ENCODE assay signal across 22 cellular contexts in genomic region chr6:3625161-3625979, GRCh38.
DNase-seq lines count a peak whose midpoint lies in the region; ATAC-seq, FAIRE-seq and TF ChIP-seq lines count a peak whose summit lies in the region.
"Had no signal": no experiment of that assay in that cellular context is flagged by ENCODE, and none has a peak within 500 bp of the region (broad histone marks: within the 10 kb centered on the region; RNA-seq: fewer than 3 reads in every experiment).

No MANE protein-coding gene starts in this region.

- no peak overlapping the region for H3K27ac ChIP-seq in HEK293 (ENCODE audit: extremely low read depth, low read depth, low read length)
- H3K27ac ChIP-seq: GM23248, HL-60, psoas muscle, skin epidermis, testis had no signal

- H3K9me3 ChIP-seq in HEK293 (ENCODE audit: control insufficient read depth, insufficient read depth, low read depth, low read length): no peaks in the 10 kb centered on the region
- H3K9me3 ChIP-seq: psoas muscle, testis had no signal

- peaks cover 9% of the 10 kb centered on the region for H3K27me3 ChIP-seq in bronchial epithelial cell (ENCODE audit: control insufficient read depth, insufficient read depth, low read length)
- H3K27me3 ChIP-seq: testis had no signal

- peak; percentile 60 for FAIRE-seq in bronchial epithelial cell (lab: Jason Lieb, UNC)
- FAIRE-seq: frontal cortex had no signal

- DNase-seq in ELF-1 (ENCODE audit: low read depth, low spot score) (peak; percentile 38), bronchial epithelial cell (ENCODE audit: low read depth) (no peak), occipital lobe (lab: John Stamatoyannopoulos, UW) (peak; percentile 26), NCI-H510A (lab: John Stamatoyannopoulos, UW) (no peak), HCEC 1CT (no peak)
- DNase-seq: activated naive CD4-positive, alpha-beta T cell treated with anti-CD3 and anti-CD28 coated beads, Interleukin-2, amount 50 U/mL, for 16 hours; DMS53; GM23248; hippocampal formation; NCI-H1417 treated with DMSO at 0.1 percent for 48 hours; NCI-H526 treated with DMSO at 0.1 percent for 48 hours; PC-3; psoas muscle; SHP77 treated with DMSO at 0.1 percent for 48 hours; stimulated activated naive B cell treated with anti-CD40 and anti-IgM and Interleukin-4, amounts not matched to agents 10 μg/mL and 1 μg/mL and 100 μg/mL, for 72 hours; testis had no signal

- CTCF ChIA-PET in HEK293 (lab: Yijun Ruan, JAX): interaction anchor here (0.7 to 1.2 kb wide), 4 partner anchors 10 to 82 kb away, joined by 3 to 4 read pairs (median 3); no protein-coding TSS in a partner anchor

- POLR2A ChIA-PET in HEK293 (lab: Yijun Ruan, JAX): no interaction called here

- TF ChIP-seq CTCF in HEK293 (tag by site-specific recombination; IDR thresholded peaks at IDR 0.05) (no peak), bronchial epithelial cell (IDR thresholded peaks at IDR 0.05; ENCODE audit: insufficient read depth, low read length, severe bottlenecking) (no peak)

- no peak for ATAC-seq in GM21737 (IDR thresholded peaks at IDR 0.05; ENCODE audit: unreplicated experiment)
- ATAC-seq: CD8-positive, alpha-beta T cell; PC-3; psoas muscle; stimulated activated naive B cell treated with anti-CD40 and anti-IgM and Interleukin-4, amounts not matched to agents 10 μg/mL and 1 μg/mL and 100 μg/mL, for 72 hours had no signal

- no peak overlapping the region for H3K4me3 ChIP-seq in HEK293 (ENCODE audit: low read depth, low read length)
- H3K4me3 ChIP-seq in bronchial epithelial cell (ENCODE audit: low read depth, low read length): no peak overlapping the region
- H3K4me3 ChIP-seq: GM23248, psoas muscle, skin epidermis, testis had no signal

- H3K4me1 ChIP-seq in HEK293 (ENCODE audit: control insufficient read depth, insufficient read depth, low read length): no peaks in the 10 kb centered on the region
- H3K4me1 ChIP-seq: psoas muscle, testis had no signal

- H3K36me3 ChIP-seq in HEK293 (ENCODE audit: control insufficient read depth in 2 of 2, insufficient read depth in 1 of 2, low read length in 2 of 2) (no peaks in the 10 kb centered on the region), bronchial epithelial cell (ENCODE audit: control insufficient read depth, insufficient read depth, low read length) (no peaks in the 10 kb centered on the region)

TF ChIP-seq in HEK293, 187 proteins besides CTCF, POLR2A, EP300 and RAD21:
- TF ChIP-seq, protein P1, sequence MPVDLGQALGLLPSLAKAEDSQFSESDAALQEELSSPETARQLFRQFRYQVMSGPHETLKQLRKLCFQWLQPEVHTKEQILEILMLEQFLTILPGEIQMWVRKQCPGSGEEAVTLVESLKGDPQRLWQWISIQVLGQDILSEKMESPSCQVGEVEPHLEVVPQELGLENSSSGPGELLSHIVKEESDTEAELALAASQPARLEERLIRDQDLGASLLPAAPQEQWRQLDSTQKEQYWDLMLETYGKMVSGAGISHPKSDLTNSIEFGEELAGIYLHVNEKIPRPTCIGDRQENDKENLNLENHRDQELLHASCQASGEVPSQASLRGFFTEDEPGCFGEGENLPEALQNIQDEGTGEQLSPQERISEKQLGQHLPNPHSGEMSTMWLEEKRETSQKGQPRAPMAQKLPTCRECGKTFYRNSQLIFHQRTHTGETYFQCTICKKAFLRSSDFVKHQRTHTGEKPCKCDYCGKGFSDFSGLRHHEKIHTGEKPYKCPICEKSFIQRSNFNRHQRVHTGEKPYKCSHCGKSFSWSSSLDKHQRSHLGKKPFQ (tag by site-specific recombination; IDR thresholded peaks at IDR 0.05): 0 out of 2 replicates have a peak, but pooled peaks have one; percentile 47
- no peak for TF ChIP-seq ZNF548 (tag by site-specific recombination; IDR thresholded peaks at IDR 0.05)
- TF ChIP-seq ZIC2 (tag by site-specific recombination; IDR thresholded peaks at IDR 0.05): 0 out of 2 replicates have a peak, but pooled peaks have one; percentile 13
- peak; percentile 87 for TF ChIP-seq ZBTB20 (tag by site-specific recombination; IDR thresholded peaks at IDR 0.05)

Comparison
In these comparisons a context has a peak if more than half of its experiments do, and no peak if none do; other contexts are left out.
1. DNase-seq: peak in ELF-1 (single experiment) and occipital lobe (single experiment); none in bronchial epithelial cell (single experiment), NCI-H510A (single experiment) and HCEC 1CT (single experiment).